In the genomic region with DNA sequence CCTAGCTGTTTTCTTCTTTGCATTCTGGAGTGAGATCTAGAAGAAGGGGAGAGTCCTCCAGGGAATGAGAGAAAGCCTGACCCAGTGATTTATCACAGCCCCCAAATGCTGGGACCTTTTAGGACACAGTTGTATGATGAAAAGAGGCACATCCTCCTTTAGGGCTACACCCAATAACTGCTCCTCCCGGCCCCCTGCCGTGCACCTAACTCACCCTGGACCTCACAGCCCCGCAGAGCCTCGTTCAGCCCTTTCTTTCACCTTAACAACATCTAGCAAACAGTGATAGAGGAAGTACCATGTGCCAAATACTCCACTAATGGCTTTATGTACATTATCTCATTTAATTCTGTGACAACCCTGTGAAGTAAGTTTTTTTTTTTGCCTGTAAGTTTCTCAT, we compare ENCODE assay signal across 29 cellular contexts.
"Had no signal": no experiment of that assay in that cellular context is flagged by ENCODE, and none has a peak within 500 bp of the region (broad histone marks: within the 10 kb centered on the region; RNA-seq: fewer than 3 reads in every experiment).

No MANE protein-coding gene starts in this region.

- FAIRE-seq: colon, endometrium, endothelial cell of umbilical vein, frontal cortex had no signal

- ATAC-seq: effector memory CD8-positive, alpha-beta T cell; esophagus mucosa; foreskin keratinocyte; gastrocnemius medialis; gastroesophageal sphincter; heart left ventricle; heart right ventricle had no signal

- H3K27me3 Mint-ChIP-seq: dendritic cell treated with granulocyte-macrophage colony-stimulating factor and Interleukin-4, amounts not matched to agents 40 ng/mL and 50 ng/mL, for 4 days; effector memory CD8-positive, alpha-beta T cell had no signal

- H3K4me1 ChIP-seq: colonic mucosa, esophagus squamous epithelium, foreskin keratinocyte, gastrocnemius medialis had no signal

- H3K4me3 Mint-ChIP-seq: dendritic cell treated with granulocyte-macrophage colony-stimulating factor and Interleukin-4, amounts not matched to agents 40 ng/mL and 50 ng/mL, for 4 days; effector memory CD8-positive, alpha-beta T cell; endodermal cell had no signal

- H3K36me3 ChIP-seq: colonic mucosa, esophagus muscularis mucosa, esophagus squamous epithelium, gastrocnemius medialis, gastroesophageal sphincter, heart left ventricle, heart right ventricle had no signal

- H3K27me3 ChIP-seq: colonic mucosa, dorsolateral prefrontal cortex, esophagus muscularis mucosa, esophagus squamous epithelium, foreskin keratinocyte, gastrocnemius medialis, gastroesophageal sphincter, heart left ventricle, heart right ventricle had no signal

- H3K27ac Mint-ChIP-seq: dendritic cell treated with granulocyte-macrophage colony-stimulating factor and Interleukin-4, amounts not matched to agents 40 ng/mL and 50 ng/mL, for 4 days; effector memory CD8-positive, alpha-beta T cell; endodermal cell had no signal

- H3K4me3 ChIP-seq: colonic mucosa, coronary artery, dorsolateral prefrontal cortex, esophagus muscularis mucosa, esophagus squamous epithelium, gastrocnemius medialis, gastroesophageal sphincter, heart left ventricle, heart right ventricle had no signal

- H3K9me3 ChIP-seq: colonic mucosa, esophagus muscularis mucosa, esophagus squamous epithelium, gastrocnemius medialis, gastroesophageal sphincter, heart left ventricle, heart right ventricle had no signal

- DNase-seq: colonic mucosa; cortex of kidney; dermis blood vessel endothelial cell; dorsolateral prefrontal cortex; effector CD4-positive, alpha-beta T cell; effector CD8-positive, alpha-beta T cell; effector memory CD4-positive, alpha-beta T cell; effector memory CD8-positive, alpha-beta T cell; endodermal cell; erythroblast; esophagus squamous epithelium; foreskin fibroblast; foreskin keratinocyte; foreskin melanocyte; gastrocnemius medialis; glutamatergic neuron; head of caudate nucleus; heart left ventricle; heart right ventricle had no signal

- H3K27ac ChIP-seq: colonic mucosa, coronary artery, dorsolateral prefrontal cortex, epithelial cell of prostate, esophagus muscularis mucosa, esophagus squamous epithelium, foreskin keratinocyte, gastrocnemius medialis, heart left ventricle, heart right ventricle had no signal

- H3K9me3 Mint-ChIP-seq: endodermal cell had no signal
